ENCODE assay signal across 14 cellular contexts in genomic region chr2:100906131-100906530, GRCh38.
A peak's percentile ranks its signal among the peaks of the same experiment; 100 is the strongest.
DNase-seq lines count a peak whose midpoint lies in the region; ATAC-seq, FAIRE-seq and TF ChIP-seq lines count a peak whose summit lies in the region.
"Had no signal": no experiment of that assay in that cellular context is flagged by ENCODE, and none has a peak within 500 bp of the region (broad histone marks: within the 10 kb centered on the region; RNA-seq: fewer than 3 reads in every experiment).

No MANE protein-coding gene starts in this region.

- H3K27me3 ChIP-seq in heart left ventricle (no peaks in the 10 kb centered on the region), endothelial cell of umbilical vein (ENCODE audit: control insufficient read depth in 2 of 2, insufficient read depth in 2 of 2, low read length in 2 of 2) (no peaks in the 10 kb centered on the region), aorta (ENCODE audit: control insufficient read depth in 1 of 2, insufficient read depth in 2 of 2, low read length in 1 of 2) (no peaks in the 10 kb centered on the region)
- H3K27me3 ChIP-seq: BLaER1 treated with 17β-estradiol and CSF1 and Interleukin-3, amounts not matched to agents 10 nM and 100 nM had no signal

- dilution Hi-C loops in endothelial cell of umbilical vein (cut with MboI; ENCODE audit: extremely low pct_ligation_motif_present, low sequenced_read_pairs), result no loop called here

- H3K79me2 ChIP-seq in endothelial cell of umbilical vein (ENCODE audit: control insufficient read depth, insufficient read depth, low read length), result no peaks in the 10 kb centered on the region

- no peak for DNase-seq in heart left ventricle
- DNase-seq in cardiac septum (ENCODE audit: low spot score), result no peak
- DNase-seq in endothelial cell of umbilical vein (ENCODE audit: low read depth, low spot score), result peak; percentile 61
- no peak for DNase-seq in sciatic nerve (ENCODE audit: low spot score)
- DNase-seq in aorta, result no peak
- no peak for DNase-seq in activated naive CD4-positive, alpha-beta T cell treated with anti-CD3 and anti-CD28 coated beads, Interleukin-2, amount 50 U/mL, for 16 hours
- DNase-seq: ACHN; CD4-positive, CD25-positive, alpha-beta regulatory T cell; DMS53; GF-D8; GM23248; H7 had no signal

- H3K27ac ChIP-seq in heart left ventricle (peak overlapping the region in 8 of 12 donors; percentile 50 to 86 (median 76)), KOPT-K1 (ENCODE audit: low read depth, low read length, poor library complexity, severe bottlenecking) (peak overlapping the region; percentile 10), endothelial cell of umbilical vein (ENCODE audit: insufficient read depth, low read depth, low read length) (no peak overlapping the region), aorta (ENCODE audit: low read depth in 1 of 2, low read length in 2 of 2) (no peak overlapping the region)
- H3K27ac ChIP-seq: BLaER1 treated with 17β-estradiol and CSF1 and Interleukin-3, amounts not matched to agents 10 nM and 100 nM; GM23248 had no signal

- peak; percentile 84 for FAIRE-seq in endothelial cell of umbilical vein (lab: Jason Lieb, UNC)

- H3K4me3 ChIP-seq in heart left ventricle (no peak overlapping the region), endothelial cell of umbilical vein (replicated peaks in 1 of 3; ENCODE audit: insufficient read depth in 1 of 3, low read depth in 1 of 3, low read length in 3 of 3) (no peak overlapping the region), aorta (ENCODE audit: low read length in 2 of 2) (no peak overlapping the region)
- H3K4me3 ChIP-seq: BLaER1 treated with 17β-estradiol and CSF1 and Interleukin-3, amounts not matched to agents 10 nM and 100 nM; GM23248 had no signal

- no peak overlapping the region for H3K9ac ChIP-seq in endothelial cell of umbilical vein (replicated peaks; ENCODE audit: extremely low read depth, insufficient read depth, low read length)
- H3K9ac ChIP-seq: BLaER1 treated with 17β-estradiol and CSF1 and Interleukin-3, amounts not matched to agents 10 nM and 100 nM; GM23248 had no signal

- no peak for ATAC-seq in heart left ventricle
- peak; percentile 25 for ATAC-seq in sciatic nerve
- no peak for ATAC-seq in aorta (ENCODE audit: low FRiP score)

- no peak overlapping the region for H3K4me2 ChIP-seq in endothelial cell of umbilical vein (ENCODE audit: insufficient read depth, low read length)
- H3K4me2 ChIP-seq: BLaER1 treated with 17β-estradiol and CSF1 and Interleukin-3, amounts not matched to agents 10 nM and 100 nM had no signal

- H2AFZ ChIP-seq in endothelial cell of umbilical vein (ENCODE audit: low read depth, low read length), result no peak overlapping the region
- H2AFZ ChIP-seq: GM23248 had no signal

- no TSS peak for BruUV-seq in endothelial cell of umbilical vein (replicated peaks; lab: Mats Ljungman, UMichigan)

- POLR2A ChIA-PET in endothelial cell of umbilical vein (lab: Charles Lee), result interaction anchor here (1.1 kb wide), 1 partner anchor 19 kb away, joined by 3 read pairs; no protein-coding TSS in a partner anchor

- H3K9me1 ChIP-seq in endothelial cell of umbilical vein (replicated peaks; ENCODE audit: control insufficient read depth, extremely low read depth, insufficient read depth, low read length), result no peaks in the 10 kb centered on the region

- H3K4me1 ChIP-seq in heart left ventricle, result peaks cover 0 to 69% (median 22%) of the 10 kb centered on the region in 12 donors
- H3K4me1 ChIP-seq in endothelial cell of umbilical vein (ENCODE audit: control insufficient read depth, extremely low read depth, insufficient read depth, low read length), result peaks cover 66% of the 10 kb centered on the region
- H3K4me1 ChIP-seq in aorta (ENCODE audit: control insufficient read depth in 1 of 2, insufficient read depth in 2 of 2, low read length in 2 of 2), result no peaks in the 10 kb centered on the region

- TF ChIP-seq CTCF in heart left ventricle (IDR thresholded peaks at IDR 0.05) (no peak), endothelial cell of umbilical vein (IDR thresholded peaks at IDR 0.05; ENCODE audit: extremely low read depth in 1 of 2, insufficient read depth in 1 of 2, low read depth in 1 of 2, low read length in 2 of 2) (no peak)

- no peaks in the 10 kb centered on the region for H4K20me1 ChIP-seq in endothelial cell of umbilical vein (replicated peaks; ENCODE audit: control insufficient read depth, extremely low read depth, insufficient read depth, low read length)
- H4K20me1 ChIP-seq: BLaER1 treated with 17β-estradiol and CSF1 and Interleukin-3, amounts not matched to agents 10 nM and 100 nM had no signal

- TF ChIP-seq POLR2A in heart left ventricle (IDR thresholded peaks at IDR 0.05), result no peak
- no peak for TF ChIP-seq POLR2A in endothelial cell of umbilical vein (IDR thresholded peaks at IDR 0.05; ENCODE audit: low read depth, low read length)

- CTCF ChIA-PET in endothelial cell of umbilical vein (lab: Charles Lee), result interaction anchor here (0.8 to 2.1 kb wide), 5 partner anchors 19 to 176 kb away, joined by 3 to 9 read pairs (median 5); no protein-coding TSS in a partner anchor

- H3K9me3 ChIP-seq in heart left ventricle (no peaks in the 10 kb centered on the region), KOPT-K1 (ENCODE audit: insufficient read depth, low read length, poor library complexity, severe bottlenecking) (no peaks in the 10 kb centered on the region), endothelial cell of umbilical vein (replicated peaks; ENCODE audit: control insufficient read depth, insufficient read depth, low read length) (no peaks in the 10 kb centered on the region), aorta (ENCODE audit: control insufficient read depth, low read length) (no peaks in the 10 kb centered on the region)

- H3K36me3 ChIP-seq in heart left ventricle, result peaks cover 0 to 7% (median 0%) of the 10 kb centered on the region in 9 donors
- H3K36me3 ChIP-seq in KOPT-K1 (ENCODE audit: insufficient read depth, low read length), result peaks cover 4% of the 10 kb centered on the region; the same call in 1 of the 2 replicates
- H3K36me3 ChIP-seq in endothelial cell of umbilical vein (ENCODE audit: control insufficient read depth in 2 of 2, extremely low read depth in 1 of 2, insufficient read depth in 2 of 2, low read length in 2 of 2), result no peaks in the 10 kb centered on the region
- peaks cover 0 to 1% of the 10 kb centered on the region in 2 donors for H3K36me3 ChIP-seq in aorta (ENCODE audit: control insufficient read depth in 1 of 2, insufficient read depth in 2 of 2, low read length in 1 of 2)
- H3K36me3 ChIP-seq: BLaER1 treated with 17β-estradiol and CSF1 and Interleukin-3, amounts not matched to agents 10 nM and 100 nM had no signal

- WGBS in heart left ventricle, 4 donors, result 62 to 91% (median 77%) methylated on average over 1 of the region's 1 CpG
- 88 to 97% methylated on average over 1 of the region's 1 CpG for WGBS in aorta, 2 donors

- intact Hi-C loops in heart left ventricle (cut with DNase I) (no loop called here), cardiac septum (cut with DNase I) (no loop called here), endothelial cell of umbilical vein (cut with micrococcal nuclease) (no loop called here), sciatic nerve (cut with DNase I) (no loop called here), aorta (cut with DNase I) (no loop called here)

TF ChIP-seq in endothelial cell of umbilical vein, 7 proteins besides CTCF, POLR2A, EP300 and RAD21:
- no peak for TF ChIP-seq POLR2AphosphoS5 (IDR thresholded peaks at IDR 0.05; ENCODE audit: insufficient read depth, low read depth, low read length)

Comparison
In these comparisons a context has a peak if more than half of its experiments do, and no peak if none do; other contexts are left out.
1. H3K27ac ChIP-seq: peak in heart left ventricle (8 of 12) and KOPT-K1 (single experiment); none in endothelial cell of umbilical vein (single experiment) and aorta (0 of 2).